ENCODE assay signal across 13 cellular contexts in genomic region chr11:44243633-44244343, GRCh38.
DNase-seq lines count a peak whose midpoint lies in the region; ATAC-seq and TF ChIP-seq lines count a peak whose summit lies in the region.
"Had no signal": no experiment of that assay in that cellular context is flagged by ENCODE, and none has a peak within 500 bp of the region (broad histone marks: within the 10 kb centered on the region; RNA-seq: fewer than 3 reads in every experiment).

No MANE protein-coding gene starts in this region.

- H3K36me3 Mint-ChIP-seq in CD4-positive, CD25-positive, alpha-beta regulatory T cell = peaks cover 49% of the 10 kb centered on the region

- no peaks in the 10 kb centered on the region for H3K27me3 Mint-ChIP-seq in CD4-positive, CD25-positive, alpha-beta regulatory T cell
- H3K27me3 Mint-ChIP-seq: CD4-positive, alpha-beta T cell had no signal

- peaks cover 21% of the 10 kb centered on the region for H3K36me3 ChIP-seq in CD4-positive, CD25-positive, alpha-beta regulatory T cell (ENCODE audit: control insufficient read depth, insufficient read depth, low read length)
- peaks cover 7% of the 10 kb centered on the region for H3K36me3 ChIP-seq in mesodermal cell (ENCODE audit: control insufficient read depth, insufficient read depth, low read length)
- no peaks in the 10 kb centered on the region for H3K36me3 ChIP-seq in BE2C

- H3K9me3 Mint-ChIP-seq in CD4-positive, CD25-positive, alpha-beta regulatory T cell = no peaks in the 10 kb centered on the region
- H3K9me3 Mint-ChIP-seq: CD4-positive, alpha-beta T cell had no signal

- peak overlapping the region in 2 of 3 donors; percentile 46 to 70 for H3K27ac Mint-ChIP-seq in CD4-positive, CD25-positive, alpha-beta regulatory T cell
- H3K27ac Mint-ChIP-seq: CD4-positive, alpha-beta T cell had no signal

- H3K27ac ChIP-seq in CD4-positive, CD25-positive, alpha-beta regulatory T cell (ENCODE audit: insufficient read depth, low read length, poor library complexity, severe bottlenecking) = no peak overlapping the region
- peak overlapping the region; percentile 48 for H3K27ac ChIP-seq in mesodermal cell (ENCODE audit: low read depth, low read length, severe bottlenecking)
- H3K27ac ChIP-seq: parathyroid adenoma had no signal

- H3K4me3 Mint-ChIP-seq in CD4-positive, CD25-positive, alpha-beta regulatory T cell = no peak overlapping the region
- H3K4me3 Mint-ChIP-seq: CD4-positive, alpha-beta T cell had no signal

- H3K4me1 ChIP-seq in CD4-positive, CD25-positive, alpha-beta regulatory T cell (ENCODE audit: control insufficient read depth, insufficient read depth, low read length, poor library complexity, severe bottlenecking) = no peaks in the 10 kb centered on the region
- H3K4me1 ChIP-seq in mesodermal cell (ENCODE audit: control insufficient read depth, insufficient read depth, low read length, poor library complexity, severe bottlenecking) = peaks cover 35% of the 10 kb centered on the region
- no peaks in the 10 kb centered on the region for H3K4me1 ChIP-seq in BE2C
- H3K4me1 ChIP-seq: parathyroid adenoma had no signal

- no peaks in the 10 kb centered on the region for H3K9me3 ChIP-seq in CD4-positive, CD25-positive, alpha-beta regulatory T cell (ENCODE audit: control insufficient read depth in 2 of 2, low read length in 2 of 2)
- H3K9me3 ChIP-seq in mesodermal cell (ENCODE audit: control insufficient read depth, low read length) (no peaks in the 10 kb centered on the region), BE2C (no peaks in the 10 kb centered on the region)

- no peaks in the 10 kb centered on the region for H3K27me3 ChIP-seq in CD4-positive, CD25-positive, alpha-beta regulatory T cell (ENCODE audit: control insufficient read depth, insufficient read depth, low read length)
- no peaks in the 10 kb centered on the region for H3K27me3 ChIP-seq in BE2C

- 31 to 36% methylated on average over 3 to 5 of the region's 6 CpGs for WGBS in mesodermal cell (ENCODE audit: insufficient coverage in 2 of 2), 2 experiments

- H3K4me3 ChIP-seq in CD4-positive, CD25-positive, alpha-beta regulatory T cell (ENCODE audit: low read depth, low read length) = no peak overlapping the region
- H3K4me3 ChIP-seq in mesodermal cell (ENCODE audit: extremely low read depth, insufficient read depth, low read length, poor library complexity, severe bottlenecking) = no peak overlapping the region
- no peak overlapping the region for H3K4me3 ChIP-seq in BE2C (ENCODE audit: low read depth, low read length)

- DNase-seq in CD4-positive, CD25-positive, alpha-beta regulatory T cell = no peak
- DNase-seq in dermis blood vessel endothelial cell (peak; percentile 37), HuH-7.5 (ENCODE audit: low spot score) (no peak), BE2C (no peak), NCI-H345 (lab: John Stamatoyannopoulos, UW) (no peak)
- no peak for DNase-seq in activated CD8-positive, alpha-beta memory T cell treated with anti-CD3 and anti-CD28 coated beads, Interleukin-2, amount 50 U/mL, for 4 hours
- DNase-seq: activated CD4-positive, alpha-beta T cell treated with anti-CD3 and anti-CD28 coated beads, Interleukin-2, amount 50 U/mL, for 1 hour; CD4-positive, alpha-beta T cell; hippocampal formation; NCI-H2029 treated with DMSO at 0.1 percent for 48 hours had no signal

- ATAC-seq in CD4-positive, CD25-positive, alpha-beta regulatory T cell (ENCODE audit: low read depth in 2 of 2) = no peak

- peak; percentile 73; the same call in 1 of the 2 replicates for TF ChIP-seq EP300 in Ishikawa (IDR thresholded peaks at IDR 0.05; ENCODE audit: borderline replicate concordance)

- H3K4me1 Mint-ChIP-seq in CD4-positive, CD25-positive, alpha-beta regulatory T cell = no peaks in the 10 kb centered on the region

- no peak for TF ChIP-seq RAD21 in Ishikawa (IDR thresholded peaks at IDR 0.05; ENCODE audit: low read depth)

- TF ChIP-seq CTCF in BE2C (IDR thresholded peaks at IDR 0.05; ENCODE audit: low read depth, low read length) = no peak

TF ChIP-seq in Ishikawa, 13 proteins besides CTCF, POLR2A, EP300 and RAD21:
- TF ChIP-seq TCF12 (IDR thresholded peaks at IDR 0.05; ENCODE audit: low read depth) (peak; percentile 57; the same call in 1 of the 2 replicates), TEAD4 (IDR thresholded peaks at IDR 0.05) (peak; percentile 99), NFIC (IDR thresholded peaks at IDR 0.05) (peak; percentile 93), YY1 (IDR thresholded peaks at IDR 0.05; ENCODE audit: low read depth) (no peak), CEBPB (IDR thresholded peaks at IDR 0.05) (no peak)
